In the genomic region with DNA sequence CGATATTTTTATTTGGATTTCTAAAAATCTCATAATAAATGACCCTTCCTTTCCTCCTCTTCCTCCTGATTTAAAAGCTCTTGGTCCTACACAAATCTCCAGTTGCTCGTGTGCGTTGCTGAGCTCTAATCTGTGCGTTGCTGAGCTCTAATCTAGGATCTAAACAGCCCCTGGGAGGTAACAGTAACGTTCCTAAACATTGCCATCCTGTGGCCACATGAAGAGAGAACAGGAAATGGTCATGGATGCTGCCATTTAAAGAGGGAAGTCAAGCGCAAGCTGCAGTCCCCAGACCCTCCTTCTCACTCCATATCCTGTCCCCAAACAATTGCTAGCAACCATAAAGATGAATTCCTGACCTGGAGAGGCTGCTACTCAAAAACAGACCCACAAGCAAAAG, we compare ENCODE assay signal across 10 cellular contexts.
DNase-seq lines count a peak whose midpoint lies in the region; ATAC-seq, FAIRE-seq and TF ChIP-seq lines count a peak whose summit lies in the region.
"Had no signal": no experiment of that assay in that cellular context is flagged by ENCODE, and none has a peak within 500 bp of the region (broad histone marks: within the 10 kb centered on the region; RNA-seq: fewer than 3 reads in every experiment).

No MANE protein-coding gene starts in this region.

- no peaks in the 10 kb centered on the region for H3F3A ChIP-seq in MM.1S (ENCODE audit: insufficient read depth, low read length)

- H3K4me3 ChIP-seq in LNCaP clone FGC (ENCODE audit: low read depth, low read length) (no peak overlapping the region), keratinocyte (ENCODE audit: control insufficient read depth in 2 of 3, extremely low read depth in 1 of 3, insufficient read depth in 2 of 3, low read depth in 1 of 3, low read length in 3 of 3) (no peak overlapping the region), small intestine (ENCODE audit: low read depth in 1 of 2, low read length in 2 of 2) (no peak overlapping the region), psoas muscle (no peak overlapping the region), MM.1S (ENCODE audit: low read length) (no peak overlapping the region)

- DNase-seq in DMS153 treated with DMSO at 0.1 percent for 48 hours (lab: John Stamatoyannopoulos, UW; ENCODE audit: unreplicated experiment): peak; percentile 49
- DNase-seq in LNCaP clone FGC (ENCODE audit: low read depth): no peak
- no peak for DNase-seq in keratinocyte (ENCODE audit: low read depth, low spot score)
- no peak for DNase-seq in small intestine
- no peak for DNase-seq in psoas muscle
- DNase-seq in MM.1S: no peak
- no peak for DNase-seq in germinal center (ENCODE audit: low spot score)
- DNase-seq: effector memory CD8-positive, alpha-beta T cell; NCI-H1436 treated with DMSO at 0.1 percent for 48 hours had no signal

- WGBS in small intestine, 3 donors: 75 to 80% (median 79%) methylated on average over 6 of the region's 6 CpGs
- 75 to 81% (median 77%) methylated on average over 6 of the region's 6 CpGs for WGBS in psoas muscle, 3 donors

- H3K27ac ChIP-seq in keratinocyte (ENCODE audit: control insufficient read depth, insufficient read depth, low read length): no peak overlapping the region
- H3K27ac ChIP-seq in small intestine (ENCODE audit: low read depth in 1 of 2, low read length in 1 of 2): no peak overlapping the region
- H3K27ac ChIP-seq in psoas muscle: no peak overlapping the region
- no peak overlapping the region for H3K27ac ChIP-seq in MM.1S (ENCODE audit: low read length)

- H3K4me2 ChIP-seq in keratinocyte (ENCODE audit: control insufficient read depth, extremely low read depth, insufficient read depth, low read depth, low read length) (no peak overlapping the region), MM.1S (ENCODE audit: low read depth, low read length) (no peak overlapping the region)

- no peaks in the 10 kb centered on the region for H4K20me1 ChIP-seq in keratinocyte (ENCODE audit: control insufficient read depth, extremely low read depth, insufficient read depth, low read length)
- H4K20me1 ChIP-seq in MM.1S (ENCODE audit: insufficient read depth, low read length): no peaks in the 10 kb centered on the region

- ATAC-seq in psoas muscle: no peak
- ATAC-seq: effector memory CD8-positive, alpha-beta T cell had no signal

- no peaks in the 10 kb centered on the region for H3K9me3 ChIP-seq in keratinocyte (ENCODE audit: control insufficient read depth, low read depth, low read length)
- H3K9me3 ChIP-seq in small intestine (ENCODE audit: control insufficient read depth, low read depth): no peaks in the 10 kb centered on the region
- H3K9me3 ChIP-seq in psoas muscle: no peaks in the 10 kb centered on the region
- H3K9me3 ChIP-seq in MM.1S (replicated peaks; ENCODE audit: insufficient read depth, low read length): no peaks in the 10 kb centered on the region

- no peaks in the 10 kb centered on the region for H3K9me2 ChIP-seq in MM.1S (replicated peaks; ENCODE audit: insufficient read depth, low read length)

- H3K36me3 ChIP-seq in keratinocyte (ENCODE audit: control insufficient read depth in 2 of 2, extremely low read depth in 1 of 2, insufficient read depth in 2 of 2, low read length in 2 of 2) (no peaks in the 10 kb centered on the region), small intestine (ENCODE audit: control insufficient read depth in 2 of 2, insufficient read depth in 2 of 2, low read length in 2 of 2) (no peaks in the 10 kb centered on the region), psoas muscle (ENCODE audit: insufficient read depth in 1 of 2, low read depth in 1 of 2) (no peaks in the 10 kb centered on the region), MM.1S (replicated peaks; ENCODE audit: insufficient read depth, low read length) (no peaks in the 10 kb centered on the region)

- no peak overlapping the region for H3K9ac ChIP-seq in keratinocyte (ENCODE audit: control insufficient read depth, extremely low read depth, insufficient read depth, low read length)
- H3K9ac ChIP-seq in MM.1S (ENCODE audit: low read length): no peak overlapping the region

- H3K27me3 ChIP-seq in keratinocyte (ENCODE audit: control insufficient read depth, extremely low read depth, insufficient read depth, low read length): no peaks in the 10 kb centered on the region
- no peaks in the 10 kb centered on the region for H3K27me3 ChIP-seq in small intestine (ENCODE audit: control insufficient read depth in 2 of 2, insufficient read depth in 2 of 2, low read length in 2 of 2)
- no peaks in the 10 kb centered on the region for H3K27me3 ChIP-seq in psoas muscle (ENCODE audit: insufficient read depth in 3 of 3, low read length in 2 of 3)
- no peaks in the 10 kb centered on the region for H3K27me3 ChIP-seq in MM.1S (replicated peaks; ENCODE audit: insufficient read depth, low read length)

- peak; percentile 36 for FAIRE-seq in TTC549 (lab: Jason Lieb, UNC)
- FAIRE-seq in keratinocyte (lab: Jason Lieb, UNC): peak; percentile 92
- no peak for FAIRE-seq in small intestine (lab: Jason Lieb, UNC)

- no peaks in the 10 kb centered on the region for H3K9me1 ChIP-seq in keratinocyte (ENCODE audit: control insufficient read depth, extremely low read depth, insufficient read depth, low read length)

- dilution Hi-C loops in keratinocyte (cut with MboI; ENCODE audit: extremely low pct_ligation_motif_present, low sequenced_read_pairs): no loop called here

- H2AFZ ChIP-seq in keratinocyte (ENCODE audit: control insufficient read depth, low read length) (no peak overlapping the region), MM.1S (ENCODE audit: low read length) (no peak overlapping the region)

- H3K4me1 ChIP-seq in keratinocyte (ENCODE audit: control insufficient read depth, extremely low read depth, insufficient read depth, low read length): peaks cover 46% of the 10 kb centered on the region
- H3K4me1 ChIP-seq in small intestine (ENCODE audit: control insufficient read depth in 2 of 2, insufficient read depth in 1 of 2, low read depth in 1 of 2, low read length in 1 of 2): peaks cover 2 to 3% of the 10 kb centered on the region in 2 donors
- no peaks in the 10 kb centered on the region for H3K4me1 ChIP-seq in psoas muscle
- H3K4me1 ChIP-seq in MM.1S (ENCODE audit: low read length): no peaks in the 10 kb centered on the region

- intact Hi-C loops in psoas muscle (cut with DNase I): no loop called here

- 0 out of 2 replicates have a peak, but pooled peaks have one; percentile 9 for TF ChIP-seq CTCF in LNCaP clone FGC (IDR thresholded peaks at IDR 0.05; ENCODE audit: control insufficient read depth, extremely low read depth, insufficient read depth)
- peak; percentile 42 to 74 (median 61) for TF ChIP-seq CTCF in keratinocyte (optimal IDR thresholded peaks at IDR 0.05 in 1 of 3, IDR thresholded peaks at IDR 0.05 in 1 of 3, conservative IDR thresholded peaks at IDR 0.05 in 1 of 3; ENCODE audit: extremely low read depth in 1 of 3, insufficient read depth in 2 of 3, low read length in 3 of 3)
- TF ChIP-seq CTCF in psoas muscle (IDR thresholded peaks at IDR 0.05): no peak
- TF ChIP-seq CTCF in MM.1S (IDR thresholded peaks at IDR 0.05; ENCODE audit: low read length): no peak

- no peaks in the 10 kb centered on the region for H3K79me2 ChIP-seq in keratinocyte (ENCODE audit: control insufficient read depth, insufficient read depth, low read length)
- H3K79me2 ChIP-seq in MM.1S (ENCODE audit: low read length): no peaks in the 10 kb centered on the region

Comparison
In these comparisons a context has a peak if more than half of its experiments do, and no peak if none do; other contexts are left out.
1. CTCF ChIP-seq: peak in LNCaP clone FGC (single experiment) and keratinocyte (3 of 3); none in psoas muscle (single experiment) and MM.1S (single experiment).